Comparison of ENCODE assay signal across 1 cellular context in the genomic region with DNA sequence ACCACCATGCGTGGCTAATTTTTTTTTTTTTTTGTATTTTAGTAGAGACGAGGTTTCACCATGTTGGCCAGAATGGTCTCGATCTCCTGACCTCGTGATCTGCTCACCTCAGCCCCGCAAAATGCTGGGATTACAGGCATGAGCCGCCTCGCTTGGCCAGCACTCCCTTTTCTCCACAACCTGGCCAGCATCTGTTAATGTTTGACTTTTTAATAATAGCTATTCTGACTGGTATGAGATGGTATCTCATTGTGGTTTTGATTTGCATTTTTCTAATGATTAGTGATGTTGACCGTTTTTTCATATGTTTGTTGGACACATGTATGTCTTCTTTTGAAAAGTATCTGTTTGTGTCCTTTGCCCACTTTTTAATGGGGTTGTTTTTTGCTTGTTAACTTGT. TPM values are rescaled to one million over a fixed set of nuclear protein-coding genes. Genes with fewer than 3 reads are reported as not detected.
"Had no signal": no experiment of that assay in that cellular context is flagged by ENCODE, and none has a peak within 500 bp of the region (broad histone marks: within the 10 kb centered on the region; RNA-seq: fewer than 3 reads in every experiment).

No MANE protein-coding gene starts in this region.

RNA-seq across cellular contexts. Expression of a gene that starts 3.8 kb away (rescaled TPM):
- total RNA-seq: natural killer cell had no signal
